ENCODE assay signal across 22 cellular contexts in genomic region chr3:14775011-14775410, GRCh38. TPM values are rescaled to one million over a fixed set of nuclear protein-coding genes. Genes with fewer than 3 reads are reported as not detected.
"Had no signal": no experiment of that assay in that cellular context is flagged by ENCODE, and none has a peak within 500 bp of the region (broad histone marks: within the 10 kb centered on the region; RNA-seq: fewer than 3 reads in every experiment).

No MANE protein-coding gene starts in this region.

- H3K27me3 ChIP-seq: dorsolateral prefrontal cortex, ovary had no signal

- H3K27ac Mint-ChIP-seq: activated naive CD8-positive, alpha-beta T cell treated with anti-CD3 and anti-CD28 coated beads for 36 hours; stimulated activated memory B cell treated with anti-CD40 and anti-IgM and Interleukin-4, amounts not matched to agents 10 μg/mL and 1 μg/mL and 100 μg/mL, for 72 hours had no signal

- H3K4me3 Mint-ChIP-seq: activated naive CD8-positive, alpha-beta T cell treated with anti-CD3 and anti-CD28 coated beads for 36 hours; stimulated activated memory B cell treated with anti-CD40 and anti-IgM and Interleukin-4, amounts not matched to agents 10 μg/mL and 1 μg/mL and 100 μg/mL, for 72 hours had no signal

- H3K27ac ChIP-seq: dorsolateral prefrontal cortex, ovary, psoas muscle, VCaP had no signal

- H3K27me3 Mint-ChIP-seq: activated naive CD8-positive, alpha-beta T cell treated with anti-CD3 and anti-CD28 coated beads for 36 hours had no signal

- H3K9me3 ChIP-seq: ovary had no signal

- H3K4me1 ChIP-seq: psoas muscle had no signal

- H3K4me3 ChIP-seq: dorsolateral prefrontal cortex, ovary, psoas muscle had no signal

- H3K36me3 Mint-ChIP-seq: activated naive CD8-positive, alpha-beta T cell treated with anti-CD3 and anti-CD28 coated beads for 36 hours; stimulated activated memory B cell treated with anti-CD40 and anti-IgM and Interleukin-4, amounts not matched to agents 10 μg/mL and 1 μg/mL and 100 μg/mL, for 72 hours had no signal

- H3K4me1 Mint-ChIP-seq: stimulated activated memory B cell treated with anti-CD40 and anti-IgM and Interleukin-4, amounts not matched to agents 10 μg/mL and 1 μg/mL and 100 μg/mL, for 72 hours had no signal

- ATAC-seq: left lobe of liver; psoas muscle; sciatic nerve; stimulated activated memory B cell treated with anti-CD40 and anti-IgM and Interleukin-4, amounts not matched to agents 10 μg/mL and 1 μg/mL and 100 μg/mL, for 72 hours had no signal

- DNase-seq: activated CD4-positive, alpha-beta T cell treated with anti-CD3 and anti-CD28 coated beads, Interleukin-2, amount 50 U/mL, for 4 hours; activated naive CD4-positive, alpha-beta T cell; activated naive CD8-positive, alpha-beta T cell treated with anti-CD3 and anti-CD28 coated beads for 36 hours; amygdala; caudate nucleus; foreskin melanocyte; glutamatergic neuron; hippocampal formation; midbrain; psoas muscle; stimulated activated CD4-positive, alpha-beta T cell treated with anti-CD3 and anti-CD28 coated beads, Interleukin-4, amount 100 ng/mL, for 4 hours; SW 1271; T-helper 2 cell had no signal

- H3K36me3 ChIP-seq: ovary had no signal

RNA-seq across cellular contexts. Expression of gene FGD5, which starts 43.8 kb away (rescaled TPM):
- total RNA-seq: SK-MEL-5 had no signal
- polyA plus RNA-seq: keratinocyte, neural cell had no signal
